29 cellular contexts compared by ENCODE assay signal in the genomic region with DNA sequence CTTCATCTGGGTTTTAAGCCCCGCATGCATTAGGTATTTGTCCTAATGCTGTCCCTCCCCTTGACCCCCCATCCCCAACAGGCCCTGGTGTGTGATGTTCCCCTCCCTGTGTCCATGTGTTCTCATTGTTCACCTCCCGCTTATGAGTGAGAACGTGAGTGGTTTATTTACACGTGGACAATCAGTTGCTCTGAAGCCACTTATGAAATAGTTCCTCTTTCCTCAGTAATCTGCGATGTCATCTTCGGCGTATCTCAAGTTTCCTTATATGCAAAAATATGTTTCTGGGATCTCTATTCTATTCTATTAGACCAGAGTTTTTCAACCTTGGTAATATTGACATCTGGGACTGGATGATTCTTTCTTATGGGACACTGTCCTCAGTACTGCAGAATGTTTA. TPM values are rescaled to one million over a fixed set of nuclear protein-coding genes. Genes with fewer than 3 reads are reported as not detected.
"Had no signal": no experiment of that assay in that cellular context is flagged by ENCODE, and none has a peak within 500 bp of the region (broad histone marks: within the 10 kb centered on the region; RNA-seq: fewer than 3 reads in every experiment).

No MANE protein-coding gene starts in this region.

- H3K9me3 Mint-ChIP-seq: activated naive CD8-positive, alpha-beta T cell treated with anti-CD3 and anti-CD28 coated beads for 36 hours; activated T-cell treated with anti-CD3 and anti-CD28 coated beads, Interleukin-2, amount 50 U/mL, for 24 hours; activated T-helper 17 cell treated with anti-CD3 and anti-CD28 coated beads, Interleukin-2, amount 50 U/mL, for 72 hours; natural killer cell; stimulated activated memory B cell treated with anti-CD40 and anti-IgM and Interleukin-4, amounts not matched to agents 10 μg/mL and 1 μg/mL and 100 μg/mL, for 72 hours had no signal

- H3K27ac ChIP-seq: foreskin keratinocyte, hepatocyte, left ventricle myocardium inferior, sigmoid colon, testis, uterus, VCaP had no signal

- H3K4me1 ChIP-seq: foreskin keratinocyte, left ventricle myocardium inferior, sigmoid colon, uterus had no signal

- H3K4me2 ChIP-seq: hepatocyte, smooth muscle cell had no signal

- H3K4me3 Mint-ChIP-seq: activated naive CD8-positive, alpha-beta T cell treated with anti-CD3 and anti-CD28 coated beads for 36 hours; activated T-cell treated with anti-CD3 and anti-CD28 coated beads, Interleukin-2, amount 50 U/mL, for 24 hours; activated T-helper 17 cell treated with anti-CD3 and anti-CD28 coated beads, Interleukin-2, amount 50 U/mL, for 72 hours; mesothelial cell of epicardium; natural killer cell; stimulated activated memory B cell treated with anti-CD40 and anti-IgM and Interleukin-4, amounts not matched to agents 10 μg/mL and 1 μg/mL and 100 μg/mL, for 72 hours had no signal

- ATAC-seq: activated T-helper 17 cell treated with anti-CD3 and anti-CD28 coated beads, Interleukin-2, amount 50 U/mL, for 72 hours; foreskin keratinocyte; natural killer cell; stimulated activated memory B cell treated with anti-CD40 and anti-IgM and Interleukin-4, amounts not matched to agents 10 μg/mL and 1 μg/mL and 100 μg/mL, for 72 hours had no signal

- H3K4me3 ChIP-seq: hepatocyte, left ventricle myocardium inferior, sigmoid colon, smooth muscle cell, testis, uterus had no signal

- H2AFZ ChIP-seq: hepatocyte had no signal

- H3K4me1 Mint-ChIP-seq: activated naive CD8-positive, alpha-beta T cell treated with anti-CD3 and anti-CD28 coated beads for 36 hours; activated T-helper 17 cell treated with anti-CD3 and anti-CD28 coated beads, Interleukin-2, amount 50 U/mL, for 72 hours; natural killer cell; stimulated activated memory B cell treated with anti-CD40 and anti-IgM and Interleukin-4, amounts not matched to agents 10 μg/mL and 1 μg/mL and 100 μg/mL, for 72 hours had no signal

- H3K27ac Mint-ChIP-seq: activated naive CD8-positive, alpha-beta T cell treated with anti-CD3 and anti-CD28 coated beads for 36 hours; activated T-cell treated with anti-CD3 and anti-CD28 coated beads, Interleukin-2, amount 50 U/mL, for 24 hours; activated T-helper 17 cell treated with anti-CD3 and anti-CD28 coated beads, Interleukin-2, amount 50 U/mL, for 72 hours; mesothelial cell of epicardium; natural killer cell; stimulated activated memory B cell treated with anti-CD40 and anti-IgM and Interleukin-4, amounts not matched to agents 10 μg/mL and 1 μg/mL and 100 μg/mL, for 72 hours had no signal

- H3K36me3 Mint-ChIP-seq: activated naive CD8-positive, alpha-beta T cell treated with anti-CD3 and anti-CD28 coated beads for 36 hours; mesothelial cell of epicardium; natural killer cell; stimulated activated memory B cell treated with anti-CD40 and anti-IgM and Interleukin-4, amounts not matched to agents 10 μg/mL and 1 μg/mL and 100 μg/mL, for 72 hours had no signal

- H3K27me3 ChIP-seq: foreskin keratinocyte, hepatocyte, sigmoid colon, testis, uterus had no signal

- H3K36me3 ChIP-seq: left ventricle myocardium inferior, sigmoid colon, uterus had no signal

- H3K27me3 Mint-ChIP-seq: activated naive CD8-positive, alpha-beta T cell treated with anti-CD3 and anti-CD28 coated beads for 36 hours had no signal

- H3K79me2 ChIP-seq: hepatocyte had no signal

- DNase-seq: activated CD4-positive, CD25-positive, alpha-beta regulatory T cell treated with anti-CD3 and anti-CD28 coated beads, Interleukin-2, amount 50 U/mL, for 72 hours; activated CD8-positive, alpha-beta memory T cell treated with anti-CD3 and anti-CD28 coated beads for 24 hours; activated CD8-positive, alpha-beta memory T cell treated with anti-CD3 and anti-CD28 coated beads, Interleukin-2, amount 50 U/mL, for 4 hours; activated naive CD8-positive, alpha-beta T cell treated with anti-CD3 and anti-CD28 coated beads for 36 hours; activated T-cell treated with anti-CD3 and anti-CD28 coated beads, Interleukin-2, amount 50 U/mL, for 24 hours; central memory CD4-positive, alpha-beta T cell; effector memory CD4-positive, alpha-beta T cell; foreskin keratinocyte; left ventricle myocardium inferior; natural killer cell; sigmoid colon; stimulated activated CD4-positive, alpha-beta T cell treated with anti-CD3 and anti-CD28 coated beads, Interleukin-15, amount 100 ng/mL, for 24 hours; T1000; testis; trophoblast cell; uterus had no signal

RNA-seq across cellular contexts. Expression of a gene that starts 56.0 kb away (rescaled TPM):
- total RNA-seq: activated naive CD8-positive, alpha-beta T cell treated with anti-CD3 and anti-CD28 coated beads for 36 hours; activated T-helper 17 cell treated with anti-CD3 and anti-CD28 coated beads, Interleukin-2, amount 50 U/mL, for 72 hours; astrocyte; dermis microvascular lymphatic vessel endothelial cell; foreskin keratinocyte; hepatocyte; left ventricle myocardium inferior; lung microvascular endothelial cell; mesothelial cell of epicardium; natural killer cell; osteoblast; posterior vena cava; renal cortical epithelial cell; sigmoid colon; smooth muscle cell; testis; uterus had no signal
- polyA plus RNA-seq: esophagus, foreskin keratinocyte, hepatocyte, sigmoid colon, smooth muscle cell had no signal
